Comparison of ENCODE assay signal across 6 cellular contexts in the genomic region with DNA sequence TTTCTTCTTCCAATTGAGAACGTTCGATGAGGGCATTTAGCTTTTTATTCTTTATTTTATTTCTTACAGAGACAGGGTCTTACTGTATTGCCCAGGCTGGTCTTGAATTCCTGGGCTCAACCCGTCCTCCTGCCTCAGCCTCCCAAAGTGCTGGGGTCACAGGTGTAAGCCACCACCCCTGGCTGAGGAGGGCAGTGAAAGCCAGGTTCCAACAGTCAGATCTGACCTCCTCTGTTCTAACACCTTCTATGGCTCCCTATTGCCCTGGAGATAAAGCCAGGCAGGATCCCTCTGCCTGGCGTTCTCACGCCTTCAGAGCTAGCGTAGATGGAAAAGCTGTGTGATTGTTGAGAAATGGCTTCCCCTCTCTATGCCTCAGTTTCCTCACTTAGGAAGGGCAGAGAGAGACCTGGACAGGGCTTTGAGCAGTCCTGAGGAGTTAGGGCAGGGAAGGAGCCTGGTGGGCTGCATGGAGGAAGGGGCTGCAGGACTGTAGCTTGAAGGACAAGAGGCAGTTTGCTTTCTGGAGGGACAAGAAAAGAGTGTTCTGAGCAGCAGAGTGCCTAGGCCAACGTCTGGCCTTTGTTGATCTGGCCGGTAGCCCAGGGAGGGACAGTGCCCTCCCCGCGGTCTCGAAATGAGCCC. TPM values are rescaled to one million over a fixed set of nuclear protein-coding genes. Genes with fewer than 3 reads are reported as not detected.
DNase-seq lines count a peak whose midpoint lies in the region; ATAC-seq, FAIRE-seq and TF ChIP-seq lines count a peak whose summit lies in the region.
"Had no signal": no experiment of that assay in that cellular context is flagged by ENCODE, and none has a peak within 500 bp of the region (broad histone marks: within the 10 kb centered on the region; RNA-seq: fewer than 3 reads in every experiment).

No MANE protein-coding gene starts in this region.

- H4K20me1 ChIP-seq in GM12878 (ENCODE audit: control insufficient read depth, insufficient read depth), result no peaks in the 10 kb centered on the region

- DNase-seq in Caco-2, result no peak
- no peak for DNase-seq in GM12878 (ENCODE audit: low read depth, low spot score)
- DNase-seq in NCI-H2029 (lab: John Stamatoyannopoulos, UW), result no peak
- no peak for DNase-seq in NCI-H2081 treated with DMSO at 0.1 percent for 48 hours (lab: John Stamatoyannopoulos, UW)
- DNase-seq: activated gamma-delta T cell treated with Interleukin-2 at 50 U/mL for 16 hours, uterus had no signal

- intact Hi-C loops in Caco-2 (cut with micrococcal nuclease; ENCODE audit: unreplicated experiment), result no loop called here
- intact Hi-C loops in GM12878 (cut with micrococcal nuclease; ENCODE audit: unreplicated experiment), result no loop called here

- ATAC-seq in GM12878, result no peak

- H3K36me3 ChIP-seq in Caco-2 (ENCODE audit: control insufficient read depth, insufficient read depth, low read length) (no peaks in the 10 kb centered on the region; the same call in 1 of the 2 replicates), GM12878 (ENCODE audit: control insufficient read depth in 2 of 2, insufficient read depth in 2 of 2, low read length in 1 of 2) (peaks cover 21 to 26% of the 10 kb centered on the region in 2 experiments)
- H3K36me3 ChIP-seq: uterus had no signal

- H3K4me1 ChIP-seq in Caco-2 (peaks cover 9% of the 10 kb centered on the region; the same call in 1 of the 2 replicates), GM12878 (ENCODE audit: control insufficient read depth, insufficient read depth, low read length) (peaks cover 30% of the 10 kb centered on the region)

- BruUV-seq in Caco-2 (replicated peaks; lab: Mats Ljungman, UMichigan), result no TSS peak
- no TSS peak for BruUV-seq in GM12878 (replicated peaks; lab: Mats Ljungman, UMichigan)

- POLR2A ChIA-PET in Caco-2 (lab: Charles Lee) (interaction anchor here (0.6 kb wide), 1 partner anchor 46 kb away, joined by 3 read pairs; a partner anchor contains a TSS), GM12878 (lab: Charles Lee) (interaction anchor here (1.2 kb wide), 2 partner anchors 12 to 30 kb away, joined by 3 read pairs; no protein-coding TSS in a partner anchor)

- no peak overlapping the region for H3K4me3 ChIP-seq in Caco-2 (ENCODE audit: low read depth, low read length)
- no peak overlapping the region for H3K4me3 ChIP-seq in GM12878
- H3K4me3 ChIP-seq: uterus had no signal

- no peak overlapping the region for H3K9ac ChIP-seq in GM12878 (ENCODE audit: control insufficient read depth, insufficient read depth, low read length)

- TF ChIP-seq EP300 in GM12878 (IDR thresholded peaks at IDR 0.05; ENCODE audit: borderline replicate concordance in 1 of 2, control insufficient read depth in 1 of 2, low read depth in 2 of 2, low read length in 2 of 2), result no peak

- in situ Hi-C loops in GM12878 (cut with MboI), result no loop called here

- H3K4me2 ChIP-seq in GM12878 (ENCODE audit: control insufficient read depth, insufficient read depth), result no peak overlapping the region; the same call in 1 of the 2 replicates

- SMC1A ChIA-PET in GM12878 (lab: Charles Lee; ENCODE audit: uncharacterized antibody, unreplicated experiment), result interaction anchor here (1.0 kb wide), 1 partner anchor 33 kb away, joined by 3 read pairs; a partner anchor contains a TSS

- RAD21 ChIA-PET in GM12878 (lab: Charles Lee; ENCODE audit: unreplicated experiment), result no interaction called here

- CTCF ChIA-PET in Caco-2 (lab: Charles Lee), result no interaction called here
- CTCF ChIA-PET in GM12878 (lab: Yijun Ruan, JAX), result no interaction called here

- no peak overlapping the region for H3K4me3 Mint-ChIP-seq in Caco-2 (ENCODE audit: unreplicated experiment)

- no peak overlapping the region for H3K27ac ChIP-seq in GM12878 (ENCODE audit: control insufficient read depth, insufficient read depth)
- H3K27ac ChIP-seq: uterus had no signal

- no peak overlapping the region for H2AFZ ChIP-seq in GM12878 (ENCODE audit: control insufficient read depth, low read depth, low read length)

- H3K27me3 ChIP-seq in Caco-2 (replicated peaks; ENCODE audit: control insufficient read depth, insufficient read depth, low read length), result no peaks in the 10 kb centered on the region
- H3K27me3 ChIP-seq in GM12878 (replicated peaks in 1 of 2; ENCODE audit: control insufficient read depth in 2 of 2, insufficient read depth in 2 of 2, low read length in 1 of 2), result no peaks in the 10 kb centered on the region

- H3K27ac Mint-ChIP-seq in Caco-2 (ENCODE audit: unreplicated experiment), result peak overlapping the region; percentile 47

- no peaks in the 10 kb centered on the region for H3K27me3 Mint-ChIP-seq in Caco-2 (ENCODE audit: insufficient read depth, unreplicated experiment)

- no peak for TF ChIP-seq POLR2A in GM12878 (IDR thresholded peaks at IDR 0.05; ENCODE audit: low read depth, low read length)

- H3K9me3 ChIP-seq in Caco-2 (no peaks in the 10 kb centered on the region), GM12878 (replicated peaks; ENCODE audit: control insufficient read depth, insufficient read depth, low read length) (no peaks in the 10 kb centered on the region; the same call in 2 of the 3 replicates)
- H3K9me3 ChIP-seq: uterus had no signal

- TF ChIP-seq CTCF in Caco-2 (IDR thresholded peaks at IDR 0.05; ENCODE audit: insufficient read depth in 1 of 2, low read depth in 1 of 2, low read length in 1 of 2, severe bottlenecking in 1 of 2, unreplicated experiment in 1 of 2) (no peak), GM12878 (IDR thresholded peaks at IDR 0.05 in 2 of 3, conservative IDR thresholded peaks at IDR 0.05 in 1 of 3; ENCODE audit: control insufficient read depth in 2 of 3, extremely low read depth in 1 of 3, insufficient read depth in 1 of 3, low read depth in 3 of 3, low read length in 3 of 3) (no peak)

- no peaks in the 10 kb centered on the region for H3K9me3 Mint-ChIP-seq in Caco-2 (ENCODE audit: unreplicated experiment)

- WGBS in GM12878 (ENCODE audit: insufficient coverage, insufficient replicate concordance, low lambda C conversion rate, missing lambda C conversion rate), result 77% methylated on average over 11 of the region's 11 CpGs

- H3K79me2 ChIP-seq in GM12878 (ENCODE audit: control insufficient read depth, insufficient read depth, low read length), result peaks cover 46% of the 10 kb centered on the region

- peaks cover 50% of the 10 kb centered on the region for H3K36me3 Mint-ChIP-seq in Caco-2 (ENCODE audit: insufficient read depth, unreplicated experiment)

- TF ChIP-seq RAD21 in GM12878 (IDR thresholded peaks at IDR 0.05; ENCODE audit: insufficient read depth, low read depth, low read length), result no peak

- FAIRE-seq in GM12878 (lab: Jason Lieb, UNC), result no peak

- H3K4me1 Mint-ChIP-seq in Caco-2 (ENCODE audit: low read depth, unreplicated experiment), result peaks cover 15% of the 10 kb centered on the region

RNA-seq across cellular contexts. Expression of a gene that starts 5.5 kb away (rescaled TPM):
- total RNA-seq in Caco-2 (2022) (38.6 and 43.3 TPM in 2 replicates), GM12878 (2014; rRNA removed) (116 and 146 TPM in 2 replicates), GM12878 (2014; rRNA removed; fragmentation: Illumina TruSeq; extraction: Trizol) (21.4 and 26.2 TPM in 2 replicates), GM12878 (2021) (142 and 151 TPM in 2 replicates)
- total RNA-seq in GM12878 (2013; cell fraction: nucleolus; rRNA removed), result 190 and 196 TPM in 2 replicates
- 33.0 TPM for polyA plus RNA-seq in GM12878 (2011; ENCODE audit: low read depth)
- polyA plus RNA-seq in GM12878 (2011; rRNA removed) (20.8 and 53.2 TPM in 2 replicates), GM12878 (2014; fragmentation: Illumina TruSeq; extraction: Trizol) (1.4 and 9.8 TPM in 2 replicates), GM12878 (2014; fragmentation: Nextera tagmentation; extraction: Ambion mirVana) (1 to 10 TPM; 1.4 to 7.8 TPM), GM12878 (2014; rRNA removed) (96.0 and 125 TPM in 2 replicates), GM12878 (2016; fragmentation: Nextera tagmentation; extraction: Ambion mirVana) (10 to 100 TPM; 66.6 to 82.6 TPM)
- 64.0 and 103 TPM in 2 replicates for polyA plus RNA-seq in GM12878 (2011; cell fraction: cytosol; rRNA removed)
- 223 and 275 TPM in 2 replicates for polyA plus RNA-seq in GM12878 (2011; cell fraction: nucleus; rRNA removed)
- 85.3 and 105 TPM in 2 replicates for polyA plus RNA-seq in GM12878 (2012)
- 36.0 and 96.7 TPM in 2 replicates for polyA minus RNA-seq in GM12878 (2011; rRNA and poly(A)+ RNA removed)
- 45.4 and 45.7 TPM in 2 replicates for polyA minus RNA-seq in GM12878 (2011; cell fraction: cytosol; rRNA and poly(A)+ RNA removed)
- 32.4 and 52.2 TPM in 2 replicates for polyA minus RNA-seq in GM12878 (2011; cell fraction: nucleus; rRNA and poly(A)+ RNA removed)

RNA-seq across cellular contexts. Expression of a gene that starts 22.7 kb away (rescaled TPM):
- total RNA-seq in Caco-2 (2022) (264 and 272 TPM in 2 replicates), GM12878 (2014; rRNA removed) (194 and 207 TPM in 2 replicates), GM12878 (2014; rRNA removed; fragmentation: Illumina TruSeq; extraction: Trizol) (78.7 and 85.5 TPM in 2 replicates), GM12878 (2021) (243 and 250 TPM in 2 replicates)
- 37.4 and 46.6 TPM in 2 replicates for total RNA-seq in GM12878 (2013; cell fraction: nucleolus; rRNA removed)
- 54.0 TPM for polyA plus RNA-seq in GM12878 (2011; ENCODE audit: low read depth)
- polyA plus RNA-seq in GM12878 (2011; rRNA removed) (92.4 and 192 TPM in 2 replicates), GM12878 (2014; fragmentation: Illumina TruSeq; extraction: Trizol) (10.0 and 142 TPM in 2 replicates), GM12878 (2014; fragmentation: Nextera tagmentation; extraction: Ambion mirVana) (10 to 100 TPM in 1 of 2 experiments, 1 to 10 TPM in 1; 4.0 to 17.0 TPM), GM12878 (2014; rRNA removed) (367 and 444 TPM in 2 replicates), GM12878 (2016; fragmentation: Nextera tagmentation; extraction: Ambion mirVana) (100 to 1,000 TPM; 460 to 487 TPM)
- polyA plus RNA-seq in GM12878 (2011; cell fraction: cytosol; rRNA removed), result 220 and 291 TPM in 2 replicates
- 162 and 168 TPM in 2 replicates for polyA plus RNA-seq in GM12878 (2011; cell fraction: nucleus; rRNA removed)
- polyA plus RNA-seq in GM12878 (2012), result 184 and 198 TPM in 2 replicates
- 76.9 and 101 TPM in 2 replicates for polyA minus RNA-seq in GM12878 (2011; rRNA and poly(A)+ RNA removed)
- 70.2 and 78.0 TPM in 2 replicates for polyA minus RNA-seq in GM12878 (2011; cell fraction: cytosol; rRNA and poly(A)+ RNA removed)
- 29.5 and 49.3 TPM in 2 replicates for polyA minus RNA-seq in GM12878 (2011; cell fraction: nucleus; rRNA and poly(A)+ RNA removed)

RNA-seq across cellular contexts. Expression of a gene that starts 31.3 kb away (rescaled TPM):
- total RNA-seq in Caco-2 (2022), result 500 and 546 TPM in 2 replicates
- 30.7 and 37.1 TPM in 2 replicates for total RNA-seq in GM12878 (2013; cell fraction: nucleolus; rRNA removed)
- total RNA-seq in GM12878 (2014; rRNA removed), result 325 and 388 TPM in 2 replicates
- 185 and 204 TPM in 2 replicates for total RNA-seq in GM12878 (2014; rRNA removed; fragmentation: Illumina TruSeq; extraction: Trizol)
- 305 and 316 TPM in 2 replicates for total RNA-seq in GM12878 (2021)
- polyA plus RNA-seq in GM12878 (2011; ENCODE audit: low read depth), result 143 TPM
- polyA plus RNA-seq in GM12878 (2011; rRNA removed), result 171 and 289 TPM in 2 replicates
- 532 and 769 TPM in 2 replicates for polyA plus RNA-seq in GM12878 (2011; cell fraction: cytosol; rRNA removed)
- polyA plus RNA-seq in GM12878 (2011; cell fraction: nucleus; rRNA removed), result 455 and 480 TPM in 2 replicates
- polyA plus RNA-seq in GM12878 (2012), result 460 and 464 TPM in 2 replicates
- 144 and 257 TPM in 2 replicates for polyA plus RNA-seq in GM12878 (2014; fragmentation: Illumina TruSeq; extraction: Trizol)
- 10 to 100 TPM; 33.3 to 99.6 TPM for polyA plus RNA-seq in GM12878 (2014; fragmentation: Nextera tagmentation; extraction: Ambion mirVana)
- 749 and 807 TPM in 2 replicates for polyA plus RNA-seq in GM12878 (2014; rRNA removed)
- polyA plus RNA-seq in GM12878 (2016; fragmentation: Nextera tagmentation; extraction: Ambion mirVana), result 100 to 1,000 TPM; 534 to 574 TPM
- 134 and 182 TPM in 2 replicates for polyA minus RNA-seq in GM12878 (2011; rRNA and poly(A)+ RNA removed)
- 111 and 122 TPM in 2 replicates for polyA minus RNA-seq in GM12878 (2011; cell fraction: cytosol; rRNA and poly(A)+ RNA removed)
- 39.3 and 60.3 TPM in 2 replicates for polyA minus RNA-seq in GM12878 (2011; cell fraction: nucleus; rRNA and poly(A)+ RNA removed)

RNA-seq across cellular contexts. Expression of a gene that starts 32.6 kb away (rescaled TPM):
- total RNA-seq in Caco-2 (2022) (43.5 and 45.9 TPM in 2 replicates), GM12878 (2014; rRNA removed) (14.9 and 18.1 TPM in 2 replicates), GM12878 (2014; rRNA removed; fragmentation: Illumina TruSeq; extraction: Trizol) (5.6 and 7.6 TPM in 2 replicates), GM12878 (2021) (38.7 and 49.5 TPM in 2 replicates)
- 50.3 and 55.4 TPM in 2 replicates for total RNA-seq in GM12878 (2013; cell fraction: nucleolus; rRNA removed)
- 16.4 TPM for polyA plus RNA-seq in GM12878 (2011; ENCODE audit: low read depth)
- polyA plus RNA-seq in GM12878 (2011; rRNA removed) (3.3 and 5.5 TPM in 2 replicates), GM12878 (2014; fragmentation: Illumina TruSeq; extraction: Trizol) (4.6 and 11.4 TPM in 2 replicates), GM12878 (2014; fragmentation: Nextera tagmentation; extraction: Ambion mirVana) (1 to 10 TPM; 1.0 to 2.9 TPM), GM12878 (2014; rRNA removed) (26.9 and 36.5 TPM in 2 replicates), GM12878 (2016; fragmentation: Nextera tagmentation; extraction: Ambion mirVana) (10 to 100 TPM; 22.0 to 22.1 TPM)
- 7.0 and 10.0 TPM in 2 replicates for polyA plus RNA-seq in GM12878 (2011; cell fraction: cytosol; rRNA removed)
- polyA plus RNA-seq in GM12878 (2011; cell fraction: nucleus; rRNA removed), result 81.6 and 107 TPM in 2 replicates
- 15.2 and 21.6 TPM in 2 replicates for polyA plus RNA-seq in GM12878 (2012)
- 4.3 and 9.4 TPM in 2 replicates for polyA minus RNA-seq in GM12878 (2011; rRNA and poly(A)+ RNA removed)
- polyA minus RNA-seq in GM12878 (2011; cell fraction: cytosol; rRNA and poly(A)+ RNA removed), result 5.8 and 7.9 TPM in 2 replicates
- polyA minus RNA-seq in GM12878 (2011; cell fraction: nucleus; rRNA and poly(A)+ RNA removed), result 24.3 and 39.7 TPM in 2 replicates

RNA-seq across cellular contexts. Expression of a gene that starts 46.1 kb away (rescaled TPM):
- 194 and 221 TPM in 2 replicates for total RNA-seq in Caco-2 (2022)
- 28.5 and 30.8 TPM in 2 replicates for total RNA-seq in GM12878 (2013; cell fraction: nucleolus; rRNA removed)
- 154 and 195 TPM in 2 replicates for total RNA-seq in GM12878 (2014; rRNA removed)
- 95.8 and 115 TPM in 2 replicates for total RNA-seq in GM12878 (2014; rRNA removed; fragmentation: Illumina TruSeq; extraction: Trizol)
- total RNA-seq in GM12878 (2021), result 289 and 311 TPM in 2 replicates
- 64.3 TPM for polyA plus RNA-seq in GM12878 (2011; ENCODE audit: low read depth)
- 28.6 and 54.2 TPM in 2 replicates for polyA plus RNA-seq in GM12878 (2011; rRNA removed)
- polyA plus RNA-seq in GM12878 (2011; cell fraction: cytosol; rRNA removed), result 104 and 118 TPM in 2 replicates
- 80.2 and 133 TPM in 2 replicates for polyA plus RNA-seq in GM12878 (2011; cell fraction: nucleus; rRNA removed)
- polyA plus RNA-seq in GM12878 (2012), result 117 and 149 TPM in 2 replicates
- 60.1 and 168 TPM in 2 replicates for polyA plus RNA-seq in GM12878 (2014; fragmentation: Illumina TruSeq; extraction: Trizol)
- 10 to 100 TPM; 34.7 to 42.5 TPM for polyA plus RNA-seq in GM12878 (2014; fragmentation: Nextera tagmentation; extraction: Ambion mirVana)
- polyA plus RNA-seq in GM12878 (2014; rRNA removed), result 177 and 213 TPM in 2 replicates
- 100 to 1,000 TPM; 269 to 273 TPM for polyA plus RNA-seq in GM12878 (2016; fragmentation: Nextera tagmentation; extraction: Ambion mirVana)
- polyA minus RNA-seq in GM12878 (2011; rRNA and poly(A)+ RNA removed), result 71.8 and 98.5 TPM in 2 replicates
- polyA minus RNA-seq in GM12878 (2011; cell fraction: cytosol; rRNA and poly(A)+ RNA removed), result 91.4 and 128 TPM in 2 replicates
- 14.9 and 31.0 TPM in 2 replicates for polyA minus RNA-seq in GM12878 (2011; cell fraction: nucleus; rRNA and poly(A)+ RNA removed)
